ENCODE assay signal across 16 cellular contexts in the genomic region with DNA sequence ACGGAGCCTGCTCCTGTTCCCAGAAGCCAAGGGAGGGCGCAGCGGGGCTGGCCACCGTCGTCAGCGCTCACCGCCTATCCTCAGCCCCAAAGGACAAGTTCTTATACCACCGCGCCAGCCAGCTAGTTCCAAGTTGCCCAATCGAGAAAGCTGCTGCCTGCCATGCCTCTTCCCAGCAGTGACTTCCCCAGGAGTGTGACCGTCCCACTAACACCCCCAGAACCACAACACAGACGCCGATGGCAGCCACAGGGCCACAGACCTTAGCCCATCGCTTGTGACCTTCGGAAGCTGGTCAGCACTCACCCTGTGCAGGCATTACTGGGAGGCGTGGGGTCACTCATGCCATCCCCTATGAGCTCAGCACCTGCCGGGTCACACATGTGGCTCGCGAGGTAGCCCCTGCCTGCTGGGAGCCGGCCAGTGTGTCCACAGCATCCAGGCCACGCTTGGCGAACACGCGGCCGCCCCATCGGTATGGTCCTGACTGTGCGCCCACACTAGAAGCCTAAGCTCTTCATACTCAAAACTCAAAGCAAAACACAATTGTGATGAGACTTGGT. TPM values are rescaled to one million over a fixed set of nuclear protein-coding genes. Genes with fewer than 3 reads are reported as not detected.
DNase-seq lines count a peak whose midpoint lies in the region; ATAC-seq and TF ChIP-seq lines count a peak whose summit lies in the region.
"Had no signal": no experiment of that assay in that cellular context is flagged by ENCODE, and none has a peak within 500 bp of the region (broad histone marks: within the 10 kb centered on the region; RNA-seq: fewer than 3 reads in every experiment).

No MANE protein-coding gene starts in this region.

- TF ChIP-seq CTCF in MCF 10A (IDR thresholded peaks at IDR 0.05; ENCODE audit: unreplicated experiment) (no peak), mammary epithelial cell (conservative IDR thresholded peaks at IDR 0.05 in 1 of 2, IDR thresholded peaks at IDR 0.05 in 1 of 2; ENCODE audit: extremely low read depth in 1 of 2, insufficient read depth in 1 of 2, low read depth in 1 of 2, low read length in 2 of 2) (no peak), endothelial cell (IDR thresholded peaks at IDR 0.05; ENCODE audit: unreplicated experiment) (no peak), natural killer cell (IDR thresholded peaks at IDR 0.05) (no peak), transverse colon (IDR thresholded peaks at IDR 0.05) (no peak)

- H3K4me1 Mint-ChIP-seq in MCF 10A (ENCODE audit: insufficient read depth, unreplicated experiment) (peaks cover 36% of the 10 kb centered on the region), endothelial cell (ENCODE audit: unreplicated experiment) (no peaks in the 10 kb centered on the region), natural killer cell (peaks cover 21 to 28% of the 10 kb centered on the region in 2 donors)

- no peaks in the 10 kb centered on the region for H3K9me3 Mint-ChIP-seq in MCF 10A (ENCODE audit: unreplicated experiment)
- H3K9me3 Mint-ChIP-seq in endothelial cell (ENCODE audit: unreplicated experiment) = no peaks in the 10 kb centered on the region
- no peaks in the 10 kb centered on the region for H3K9me3 Mint-ChIP-seq in natural killer cell
- H3K9me3 Mint-ChIP-seq: activated CD8-positive, alpha-beta T cell treated with anti-CD3 and anti-CD28 coated beads for 36 hours; activated naive CD4-positive, alpha-beta T cell treated with anti-CD3 and anti-CD28 coated beads for 36 hours; naive B cell; T-helper 2 cell treated with Interferon-gamma antibody and Interleukin-4, amounts not matched to agents 5 μg/mL and 100 μg/mL, for 36 hours had no signal

- peaks cover 10% of the 10 kb centered on the region for H3K4me1 ChIP-seq in mammary epithelial cell (ENCODE audit: insufficient read depth, low read length)
- peaks cover 12 to 23% (median 21%) of the 10 kb centered on the region in 4 donors for H3K4me1 ChIP-seq in transverse colon

- H3K9me3 ChIP-seq in mammary epithelial cell (replicated peaks; ENCODE audit: insufficient read depth, low read length) = no peaks in the 10 kb centered on the region
- H3K9me3 ChIP-seq in transverse colon = no peaks in the 10 kb centered on the region
- H3K9me3 ChIP-seq: esophagus muscularis mucosa had no signal

- peaks cover 52% of the 10 kb centered on the region for H3K79me2 ChIP-seq in mammary epithelial cell (ENCODE audit: insufficient read depth, low read length)

- POLR2A ChIA-PET in MCF 10A (lab: Yijun Ruan, JAX) = interaction anchor here (0.6 to 2.5 kb wide), 11 partner anchors 16 to 415 kb away, joined by 3 to 14 read pairs (median 4); no protein-coding TSS in a partner anchor

- H3K4me3 ChIP-seq in mammary epithelial cell (replicated peaks in 1 of 3; ENCODE audit: insufficient read depth in 1 of 3, low read depth in 2 of 3, low read length in 3 of 3) (no peak overlapping the region), transverse colon (peak overlapping the region in 1 of 4 donors; percentile 12)
- H3K4me3 ChIP-seq: esophagus muscularis mucosa, GM12878 had no signal

- peaks cover 4% of the 10 kb centered on the region for H4K20me1 ChIP-seq in mammary epithelial cell (ENCODE audit: insufficient read depth, low read length)

- no peak overlapping the region for H3K9ac ChIP-seq in mammary epithelial cell (ENCODE audit: insufficient read depth, low read length)

- dilution Hi-C loops in mammary epithelial cell (cut with HindIII; ENCODE audit: low sequenced_read_pairs) = loop anchor here (5.0 kb wide), 4 partner anchors 39 to 129 kb away; partner anchors contain the start of gene SLC35E2B

- no peak for TF ChIP-seq POLR2A in transverse colon (IDR thresholded peaks at IDR 0.05)
- no peak for TF ChIP-seq POLR2A in GM18505 (IDR thresholded peaks at IDR 0.05; ENCODE audit: borderline replicate concordance, extremely low read depth, insufficient read depth, insufficient read length)

- no peak for DNase-seq in MCF 10A (ENCODE audit: unreplicated experiment)
- DNase-seq in mammary epithelial cell = no peak
- DNase-seq in endothelial cell (ENCODE audit: low spot score) = no peak
- no peak for DNase-seq in natural killer cell
- no peak for DNase-seq in transverse colon
- no peak for DNase-seq in UCSD-AML1 (lab: John Stamatoyannopoulos, UW; ENCODE audit: unreplicated experiment)
- DNase-seq: activated CD8-positive, alpha-beta T cell treated with anti-CD3 and anti-CD28 coated beads for 36 hours; activated naive CD4-positive, alpha-beta T cell treated with anti-CD3 and anti-CD28 coated beads for 36 hours; DND-41; MM.1S; naive B cell had no signal

- H3K4me3 Mint-ChIP-seq in MCF 10A (ENCODE audit: unreplicated experiment) = peak overlapping the region; percentile 55
- H3K4me3 Mint-ChIP-seq in endothelial cell (ENCODE audit: unreplicated experiment) = peak overlapping the region; percentile 56
- peak overlapping the region; percentile 58 for H3K4me3 Mint-ChIP-seq in natural killer cell
- H3K4me3 Mint-ChIP-seq: activated CD8-positive, alpha-beta T cell treated with anti-CD3 and anti-CD28 coated beads for 36 hours; activated naive CD4-positive, alpha-beta T cell treated with anti-CD3 and anti-CD28 coated beads for 36 hours; T-helper 2 cell treated with Interferon-gamma antibody and Interleukin-4, amounts not matched to agents 5 μg/mL and 100 μg/mL, for 36 hours had no signal

- intact Hi-C loops in MCF 10A (cut with micrococcal nuclease) = no loop called here
- intact Hi-C loops in mammary epithelial cell (cut with micrococcal nuclease) = no loop called here
- intact Hi-C loops in natural killer cell (cut with micrococcal nuclease) = no loop called here
- intact Hi-C loops in transverse colon (cut with DNase I; ENCODE audit: low total_unique reads) = no loop called here

- BruUV-seq in MCF 10A (replicated peaks; lab: Mats Ljungman, UMichigan) (no TSS peak), mammary epithelial cell (replicated peaks; lab: Mats Ljungman, UMichigan) (no TSS peak)

- CTCF ChIA-PET in MCF 10A (lab: Yijun Ruan, JAX) (interaction anchor here (0.6 to 1.3 kb wide), 3 partner anchors 15 to 253 kb away, joined by 3 to 9 read pairs (median 4); no protein-coding TSS in a partner anchor), mammary epithelial cell (lab: Charles Lee; ENCODE audit: low non-redundant PET) (no interaction called here)

- in situ Hi-C loops in mammary epithelial cell (cut with MboI; ENCODE audit: low sequenced_read_pairs in 2 of 2) (no loop called here), transverse colon (cut with MboI; ENCODE audit: low pct_ligation_motif_present in 1 of 4, low pct_unique_long_range_greater_than_20kb in 1 of 4, low sequenced_read_pairs in 3 of 4) (loop anchor here in 1 of 4 donors (25.0 kb wide), 1 partner anchor 129 kb away; the partner anchor contains the start of gene GNB1)

- no peak overlapping the region for H3K4me2 ChIP-seq in mammary epithelial cell (ENCODE audit: insufficient read depth, low read depth, low read length)

- H2AFZ ChIP-seq in mammary epithelial cell (ENCODE audit: low read depth, low read length) = no peak overlapping the region

- H3K27me3 Mint-ChIP-seq in MCF 10A (ENCODE audit: insufficient read depth, unreplicated experiment) = no peaks in the 10 kb centered on the region
- H3K27me3 Mint-ChIP-seq in endothelial cell (ENCODE audit: unreplicated experiment) = peaks cover 5% of the 10 kb centered on the region
- H3K27me3 Mint-ChIP-seq in natural killer cell (ENCODE audit: low read depth in 2 of 2) = no peaks in the 10 kb centered on the region
- H3K27me3 Mint-ChIP-seq: activated CD8-positive, alpha-beta T cell treated with anti-CD3 and anti-CD28 coated beads for 36 hours; naive B cell had no signal

- H3K27me3 ChIP-seq in mammary epithelial cell (ENCODE audit: insufficient read depth, low read length) (no peaks in the 10 kb centered on the region), transverse colon (no peaks in the 10 kb centered on the region)
- H3K27me3 ChIP-seq: esophagus muscularis mucosa had no signal

- H3K27ac Mint-ChIP-seq in MCF 10A (ENCODE audit: low read depth, unreplicated experiment) = peak overlapping the region; percentile 64
- peak overlapping the region; percentile 52 for H3K27ac Mint-ChIP-seq in endothelial cell (ENCODE audit: unreplicated experiment)
- peak overlapping the region; percentile 82 for H3K27ac Mint-ChIP-seq in natural killer cell
- H3K27ac Mint-ChIP-seq: activated CD8-positive, alpha-beta T cell treated with anti-CD3 and anti-CD28 coated beads for 36 hours; activated naive CD4-positive, alpha-beta T cell treated with anti-CD3 and anti-CD28 coated beads for 36 hours; T-helper 2 cell treated with Interferon-gamma antibody and Interleukin-4, amounts not matched to agents 5 μg/mL and 100 μg/mL, for 36 hours had no signal

- TF ChIP-seq EP300 in transverse colon (IDR thresholded peaks at IDR 0.05; ENCODE audit: low read depth) = no peak

- H3K36me3 ChIP-seq in mammary epithelial cell (ENCODE audit: insufficient read depth, low read length) = peaks cover 14% of the 10 kb centered on the region
- peaks cover 0 to 49% (median 21%) of the 10 kb centered on the region in 4 donors for H3K36me3 ChIP-seq in transverse colon

- WGBS in mammary epithelial cell (ENCODE audit: low coverage, missing lambda C conversion rate) = 93% methylated on average over 23 of the region's 27 CpGs
- WGBS in transverse colon (ENCODE audit: low coverage in 1 of 2), 2 donors = 77% methylated on average over 27 of the region's 27 CpGs; no CpG with 5 or more reads in 1 of the 2 donors

- no peak overlapping the region for H3K27ac ChIP-seq in mammary epithelial cell (ENCODE audit: insufficient read depth, low read depth, low read length)
- peak overlapping the region; percentile 79 to 88 (median 84) for H3K27ac ChIP-seq in transverse colon

- ATAC-seq in natural killer cell (peak in 1 of 3 donors; percentile 46), HG03097 (IDR thresholded peaks at IDR 0.05; ENCODE audit: low FRiP score, unreplicated experiment) (no peak), GM18505 (IDR thresholded peaks at IDR 0.05; ENCODE audit: unreplicated experiment) (no peak)
- ATAC-seq: activated CD8-positive, alpha-beta T cell treated with anti-CD3 and anti-CD28 coated beads for 36 hours; GM12878 had no signal

- H3K36me3 Mint-ChIP-seq in MCF 10A (ENCODE audit: insufficient read depth, unreplicated experiment) (peaks cover 86% of the 10 kb centered on the region), endothelial cell (ENCODE audit: low read depth, unreplicated experiment) (peaks cover 35% of the 10 kb centered on the region), natural killer cell (no peaks in the 10 kb centered on the region)
- H3K36me3 Mint-ChIP-seq: naive B cell had no signal

RNA-seq across cellular contexts. Expression of gene NADK, which starts 20.1 kb away (rescaled TPM):
- total RNA-seq in MCF 10A (2022) (106 and 107 TPM in 2 replicates), mammary epithelial cell (10 to 100 TPM; 34.2 to 67.8 TPM), endothelial cell (ENCODE audit: unreplicated experiment) (85.4 TPM), natural killer cell (100 to 1,000 TPM in 2 of 3 donors, 10 to 100 TPM in 1; 97.7 to 117 (median 112) TPM), transverse colon (100 to 1,000 TPM; 129 to 191 (median 152) TPM)
- polyA plus RNA-seq in mammary epithelial cell = 41.0 TPM
- 39.0 TPM for polyA minus RNA-seq in mammary epithelial cell

RNA-seq across cellular contexts. Expression of gene CDK11A, which starts 34.0 kb away (rescaled TPM):
- total RNA-seq in MCF 10A (2022) (43.8 and 54.0 TPM in 2 replicates), mammary epithelial cell (10 to 100 TPM in 1 of 2 donors, 1 to 10 TPM in 1; 9.8 to 48.0 TPM), endothelial cell (ENCODE audit: unreplicated experiment) (109 TPM), natural killer cell (100 to 1,000 TPM; 191 to 242 (median 216) TPM), transverse colon (100 to 1,000 TPM in 2 of 4 donors, 10 to 100 TPM in 2; 52.9 to 250 (median 161) TPM)
- 4.3 TPM for polyA plus RNA-seq in mammary epithelial cell
- polyA minus RNA-seq in mammary epithelial cell = 1.8 TPM
